ENCODE assay signal across 9 cellular contexts in the genomic region with DNA sequence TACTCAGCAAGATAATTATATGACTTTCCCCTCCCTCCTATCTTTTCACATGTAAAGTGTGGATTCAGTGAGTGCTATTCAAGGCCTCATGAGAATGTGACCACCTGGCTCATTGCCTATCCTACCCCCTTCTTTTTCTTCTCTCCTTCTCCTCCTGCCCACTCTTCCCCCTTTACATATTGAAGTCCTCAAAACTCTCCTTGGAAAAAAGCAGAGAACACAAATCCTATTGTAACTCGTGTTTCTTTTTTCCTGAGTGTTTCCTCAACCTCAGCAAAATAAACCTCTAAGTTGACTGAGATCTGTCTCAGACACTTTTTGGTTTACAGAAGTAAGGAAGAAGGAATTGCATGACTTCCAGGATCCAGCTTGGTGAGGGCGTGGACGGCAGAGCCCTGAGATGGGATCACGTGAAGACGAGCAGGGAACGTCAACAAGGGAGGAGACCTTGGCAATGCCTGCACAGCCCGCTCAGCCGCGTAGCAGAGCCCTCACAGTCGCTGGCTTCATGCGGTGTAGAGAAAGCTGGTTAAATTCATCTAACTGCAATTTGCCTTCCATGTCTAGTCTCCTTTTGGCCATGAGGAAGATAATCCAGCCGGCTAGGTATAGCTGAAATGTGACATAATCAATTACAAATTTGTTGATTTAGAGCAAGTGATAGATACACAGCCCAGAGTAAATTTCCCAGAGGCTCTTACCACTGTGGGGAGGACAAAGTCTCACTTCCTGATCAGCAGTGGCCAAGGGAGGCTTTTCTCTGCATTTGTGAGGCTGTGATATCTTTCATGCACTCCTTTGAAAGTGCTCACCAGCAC.
DNase-seq lines count a peak whose midpoint lies in the region; ATAC-seq, FAIRE-seq and TF ChIP-seq lines count a peak whose summit lies in the region.
"Had no signal": no experiment of that assay in that cellular context is flagged by ENCODE, and none has a peak within 500 bp of the region (broad histone marks: within the 10 kb centered on the region; RNA-seq: fewer than 3 reads in every experiment).

No MANE protein-coding gene starts in this region.

- H3K4me3 ChIP-seq in brain microvascular endothelial cell (ENCODE audit: low read depth, low read length) = no peak overlapping the region
- peak overlapping the region; percentile 4 to 13 for H3K4me3 ChIP-seq in kidney (ENCODE audit: low read length in 2 of 2)
- H3K4me3 ChIP-seq in subcutaneous abdominal adipose tissue (ENCODE audit: low read depth in 1 of 5, low read length in 5 of 5) = peak overlapping the region; percentile 52 to 59 (median 56)
- no peak overlapping the region for H3K4me3 ChIP-seq in MG63

- DNase-seq in HT-29 (ENCODE audit: low spot score) = peak; percentile 64
- peak; percentile 20 for DNase-seq in brain microvascular endothelial cell
- DNase-seq in kidney = peak; percentile 87
- no peak for DNase-seq in HCEC 1CT
- no peak for DNase-seq in MG63

- H3K4me1 ChIP-seq in kidney (ENCODE audit: control insufficient read depth in 1 of 2, insufficient read depth in 1 of 2, low read depth in 1 of 2, low read length in 2 of 2) (peaks cover 0 to 3% of the 10 kb centered on the region in 2 donors), subcutaneous abdominal adipose tissue (ENCODE audit: control insufficient read depth in 5 of 5, insufficient read depth in 5 of 5, low read length in 5 of 5) (peaks cover 8 to 40% (median 30%) of the 10 kb centered on the region in 5 donors)

- intact Hi-C loops in kidney (cut with DNase I) = no loop called here

- no peak for FAIRE-seq in kidney (lab: Jason Lieb, UNC)
- FAIRE-seq: colon had no signal

- H3K27me3 ChIP-seq in brain microvascular endothelial cell (replicated peaks) = no peaks in the 10 kb centered on the region
- H3K27me3 ChIP-seq in subcutaneous abdominal adipose tissue (ENCODE audit: control insufficient read depth in 5 of 5, insufficient read depth in 4 of 5, low read length in 5 of 5) = no peaks in the 10 kb centered on the region
- H3K27me3 ChIP-seq in MG63 = no peaks in the 10 kb centered on the region

- H3K27ac ChIP-seq in brain microvascular endothelial cell = no peak overlapping the region
- peak overlapping the region; percentile 7 to 71 for H3K27ac ChIP-seq in kidney (ENCODE audit: low read depth in 2 of 2, low read length in 2 of 2)
- peak overlapping the region; percentile 97 for H3K27ac ChIP-seq in subcutaneous abdominal adipose tissue (ENCODE audit: low read depth, low read length)

- no peak for TF ChIP-seq CTCF in brain microvascular endothelial cell (IDR thresholded peaks at IDR 0.05; ENCODE audit: low read depth, low read length, missing control alignments)
- no peak for TF ChIP-seq CTCF in kidney (IDR thresholded peaks at IDR 0.05; ENCODE audit: borderline replicate concordance, extremely low read depth, insufficient read depth)

- H3K9me3 ChIP-seq in kidney (ENCODE audit: control insufficient read depth in 1 of 2, low read length in 2 of 2) = no peaks in the 10 kb centered on the region
- H3K9me3 ChIP-seq in subcutaneous abdominal adipose tissue (ENCODE audit: control insufficient read depth in 5 of 5, low read length in 5 of 5) = no peaks in the 10 kb centered on the region
- H3K9me3 ChIP-seq in MG63 = no peaks in the 10 kb centered on the region

- H3K9ac ChIP-seq in kidney (ENCODE audit: low read length in 2 of 2) = no peak overlapping the region
- H3K9ac ChIP-seq in subcutaneous abdominal adipose tissue (ENCODE audit: low read length in 5 of 5) = peak overlapping the region; percentile 48 to 77 (median 69)

- H3K36me3 ChIP-seq in brain microvascular endothelial cell (replicated peaks) (no peaks in the 10 kb centered on the region), kidney (ENCODE audit: control insufficient read depth in 1 of 2, insufficient read depth in 2 of 2, low read length in 2 of 2) (no peaks in the 10 kb centered on the region), subcutaneous abdominal adipose tissue (ENCODE audit: control insufficient read depth in 5 of 5, insufficient read depth in 5 of 5, low read length in 5 of 5) (no peaks in the 10 kb centered on the region), MG63 (no peaks in the 10 kb centered on the region)

- ATAC-seq in HG02763 (IDR thresholded peaks at IDR 0.05; ENCODE audit: unreplicated experiment) (no peak), GM19467 (IDR thresholded peaks at IDR 0.05; ENCODE audit: unreplicated experiment) (no peak)

- in situ Hi-C loops in brain microvascular endothelial cell (cut with HindIII; ENCODE audit: low pct_ligation_motif_present, low sequenced_read_pairs) = no loop called here

Comparison
In these comparisons a context has a peak if more than half of its experiments do, and no peak if none do; other contexts are left out.
1. DNase-seq: peak in HT-29 (single experiment), brain microvascular endothelial cell (single experiment) and kidney (single experiment); none in HCEC 1CT (single experiment) and MG63 (single experiment).
2. H3K4me3 ChIP-seq: peak in kidney (2 of 2) and subcutaneous abdominal adipose tissue (5 of 5); none in brain microvascular endothelial cell (single experiment) and MG63 (single experiment).
3. H3K9ac ChIP-seq: peak in subcutaneous abdominal adipose tissue (5 of 5); none in kidney (0 of 2).